Comparison of ENCODE assay signal across 8 cellular contexts in genomic region chr6:150866147-150867073, GRCh38. TPM values are rescaled to one million over a fixed set of nuclear protein-coding genes. Genes with fewer than 3 reads are reported as not detected.
DNase-seq lines count a peak whose midpoint lies in the region; ATAC-seq and TF ChIP-seq lines count a peak whose summit lies in the region.

No MANE protein-coding gene starts in this region.

- H4K20me1 ChIP-seq in OCI-LY3 (ENCODE audit: insufficient read depth, low read length): peaks cover 3% of the 10 kb centered on the region; the same call in 1 of the 2 replicates

- peak; percentile 72 for DNase-seq in COLO829 (ENCODE audit: low spot score)
- DNase-seq in activated T-cell treated with anti-CD3 and anti-CD28 coated beads for 48 hours (ENCODE audit: low read depth): peak; percentile 80
- DNase-seq in epithelial cell of proximal tubule (ENCODE audit: low read depth): no peak
- DNase-seq in stimulated activated CD8-positive, alpha-beta memory T cell treated with anti-CD3 and anti-CD28 coated beads, Interleukin-4, amount 100 ng/mL, for 48 hours: peak; percentile 85

- peaks cover 56% of the 10 kb centered on the region for H3K79me2 ChIP-seq in OCI-LY3 (ENCODE audit: low read length)

- no peaks in the 10 kb centered on the region for H3K27me3 ChIP-seq in OCI-LY3 (ENCODE audit: low read depth, low read length)
- no peaks in the 10 kb centered on the region for H3K27me3 ChIP-seq in mucosa of stomach (ENCODE audit: control insufficient read depth, insufficient read depth, low read length)

- H3K27ac ChIP-seq in OCI-LY3 (ENCODE audit: low read length): peak overlapping the region; percentile 38

- H3K9ac ChIP-seq in OCI-LY3 (ENCODE audit: low read length) (peak overlapping the region; percentile 79), mucosa of stomach (ENCODE audit: low read length) (peak overlapping the region; percentile 69)

- H3K4me1 ChIP-seq in OCI-LY3 (ENCODE audit: low read length): peaks cover 22% of the 10 kb centered on the region
- peaks cover 5% of the 10 kb centered on the region for H3K4me1 ChIP-seq in mucosa of stomach (ENCODE audit: control insufficient read depth, insufficient read depth, low read length)

- peak overlapping the region; percentile 90 for H3K4me3 ChIP-seq in OCI-LY3 (ENCODE audit: low read length)
- H3K4me3 ChIP-seq in epithelial cell of proximal tubule (ENCODE audit: low read depth, low read length): peak overlapping the region; percentile 72
- H3K4me3 ChIP-seq in mucosa of stomach (ENCODE audit: low read length): peak overlapping the region; percentile 41

- H3K9me3 ChIP-seq in OCI-LY3 (ENCODE audit: insufficient read depth, low read length): no peaks in the 10 kb centered on the region
- no peaks in the 10 kb centered on the region for H3K9me3 ChIP-seq in mucosa of stomach (ENCODE audit: control insufficient read depth, low read length)

- H2AFZ ChIP-seq in OCI-LY3 (ENCODE audit: low read depth, low read length): peak overlapping the region; percentile 44; the same call in 1 of the 2 replicates

- H3K36me3 ChIP-seq in OCI-LY3 (replicated peaks; ENCODE audit: low read depth, low read length) (no peaks in the 10 kb centered on the region), mucosa of stomach (ENCODE audit: control insufficient read depth, insufficient read depth, low read length) (no peaks in the 10 kb centered on the region)

- H3K4me2 ChIP-seq in OCI-LY3 (ENCODE audit: low read length): peak overlapping the region; percentile 90

- TF ChIP-seq CTCF in OCI-LY3 (IDR thresholded peaks at IDR 0.05; ENCODE audit: low read depth, low read length) (no peak), epithelial cell of proximal tubule (conservative IDR thresholded peaks at IDR 0.05; ENCODE audit: low read depth, low read length) (no peak)

- ATAC-seq in GM19455 (IDR thresholded peaks at IDR 0.05; ENCODE audit: unreplicated experiment): peak; percentile 79
- ATAC-seq in HG03571 (IDR thresholded peaks at IDR 0.05; ENCODE audit: unreplicated experiment): peak; percentile 79

RNA-seq across cellular contexts. Expression of gene MTHFD1L, which starts 0.9 kb away (rescaled TPM):
- 39.5 and 66.8 TPM in 2 replicates for total RNA-seq in epithelial cell of proximal tubule
